In genomic region chr15:73908030-73908821, GRCh38 we compare ENCODE assay signal across 1 cellular context.
A peak's percentile ranks its signal among the peaks of the same experiment; 100 is the strongest.
TF ChIP-seq lines count a peak whose summit lies in the region.

No MANE protein-coding gene starts in this region.

TF ChIP-seq in HepG2, 621 proteins besides CTCF, POLR2A, EP300 and RAD21 (continued from another document and continues in another):
- TF ChIP-seq AKNA (CRISPR knock-in tag; IDR thresholded peaks at IDR 0.05; ENCODE audit: borderline replicate concordance) (no peak), STAG1 (CRISPR knock-in tag; IDR thresholded peaks at IDR 0.05) (peak; percentile 88), ZBTB1 (CRISPR knock-in tag; IDR thresholded peaks at IDR 0.05; ENCODE audit: borderline replicate concordance) (no peak), KLF9 (CRISPR knock-in tag; IDR thresholded peaks at IDR 0.05; ENCODE audit: low read depth) (no peak), HHEX (CRISPR knock-in tag; IDR thresholded peaks at IDR 0.05) (no peak), HMGXB4 (CRISPR knock-in tag; IDR thresholded peaks at IDR 0.05; ENCODE audit: borderline replicate concordance in 1 of 2, low read depth in 1 of 2) (peak in 1 of 2 experiments; percentile 34; a peak in 1 of 4 replicates), E2F1 (CRISPR knock-in tag; IDR thresholded peaks at IDR 0.05) (no peak), ZNF768 (CRISPR knock-in tag; IDR thresholded peaks at IDR 0.05) (0 out of 2 replicates have a peak, but pooled peaks have one; percentile 29), ZNF616 (CRISPR knock-in tag; IDR thresholded peaks at IDR 0.05; ENCODE audit: low read depth) (0 out of 2 replicates have a peak, but pooled peaks have one; percentile 55), ZNF780A (CRISPR knock-in tag; IDR thresholded peaks at IDR 0.05) (no peak), SKIL (CRISPR knock-in tag; IDR thresholded peaks at IDR 0.05; ENCODE audit: borderline replicate concordance) (no peak), PCBP1 (IDR thresholded peaks at IDR 0.05; ENCODE audit: borderline replicate concordance, low read depth, low read length) (no peak), NR2F6 (IDR thresholded peaks at IDR 0.05) (no peak), NR2F6 (CRISPR knock-in tag; IDR thresholded peaks at IDR 0.05) (peak; percentile 9; the same call in 1 of the 2 replicates), SRSF9 (IDR thresholded peaks at IDR 0.05; ENCODE audit: borderline replicate concordance, insufficient read depth, low read depth, low read length, poor library complexity, severe bottlenecking) (no peak), ZBED4 (CRISPR knock-in tag; IDR thresholded peaks at IDR 0.05; ENCODE audit: borderline replicate concordance) (peak; percentile 52; the same call in 1 of the 2 replicates), UBTF (CRISPR knock-in tag; IDR thresholded peaks at IDR 0.05) (peak; percentile 36; the same call in 1 of the 2 replicates), ZNF44 (CRISPR knock-in tag; IDR thresholded peaks at IDR 0.05) (no peak), TFDP1 (CRISPR knock-in tag; IDR thresholded peaks at IDR 0.05; ENCODE audit: borderline replicate concordance) (peak; percentile 18; the same call in 1 of the 2 replicates), AHDC1 (CRISPR knock-in tag; IDR thresholded peaks at IDR 0.05; ENCODE audit: borderline replicate concordance) (no peak), ZNF501 (CRISPR knock-in tag; IDR thresholded peaks at IDR 0.05) (peak; percentile 33; the same call in 1 of the 2 replicates), ZNF496 (CRISPR knock-in tag; IDR thresholded peaks at IDR 0.05; ENCODE audit: insufficient replicate concordance) (no peak)
